In the genomic region with DNA sequence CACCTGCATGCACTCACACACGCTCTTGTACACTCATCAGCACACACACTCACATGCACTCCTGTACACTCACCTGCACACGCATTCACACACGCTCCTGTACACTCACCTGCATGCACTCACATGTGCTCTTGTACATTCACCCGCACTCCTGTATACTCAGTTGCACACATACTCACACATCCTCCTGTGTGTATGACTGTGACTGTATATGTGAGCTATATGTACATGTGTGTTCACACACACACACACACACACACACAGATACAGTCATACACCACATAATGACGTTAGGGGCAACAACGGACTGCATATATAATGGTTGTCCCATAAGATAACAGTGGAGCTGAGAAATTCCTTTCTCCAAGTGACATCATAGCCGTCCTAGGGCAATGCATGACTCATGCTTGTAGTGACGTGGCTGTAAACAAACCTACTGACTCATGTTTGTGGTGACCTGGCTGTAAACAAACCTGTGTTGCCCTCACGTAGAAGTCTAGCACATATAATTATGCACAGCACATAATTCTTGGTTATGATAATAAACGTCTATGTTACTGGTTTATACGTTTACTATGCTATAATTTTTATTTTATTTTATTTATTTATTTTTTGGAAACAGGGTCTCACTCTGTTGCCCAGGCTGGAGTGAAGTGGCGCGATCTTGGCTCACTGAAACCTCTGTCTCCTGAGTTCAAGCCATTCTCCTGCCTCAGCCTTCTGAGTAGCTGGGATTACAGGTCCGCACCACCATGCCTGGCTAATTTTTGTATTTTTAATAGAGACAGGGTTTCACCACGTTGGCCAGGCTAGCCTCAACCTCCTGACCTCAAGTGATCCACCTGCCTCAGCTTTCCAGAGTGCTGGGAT, we compare ENCODE assay signal across 10 cellular contexts. TPM values are rescaled to one million over a fixed set of nuclear protein-coding genes. Genes with fewer than 3 reads are reported as not detected.
A peak's percentile ranks its signal among the peaks of the same experiment; 100 is the strongest.
DNase-seq lines count a peak whose midpoint lies in the region; ATAC-seq and TF ChIP-seq lines count a peak whose summit lies in the region.
"Had no signal": no experiment of that assay in that cellular context is flagged by ENCODE, and none has a peak within 500 bp of the region (broad histone marks: within the 10 kb centered on the region; RNA-seq: fewer than 3 reads in every experiment).

No MANE protein-coding gene starts in this region.

- intact Hi-C loops in Calu3 (cut with micrococcal nuclease; ENCODE audit: unreplicated experiment), result no loop called here
- intact Hi-C loops in body of pancreas (cut with DNase I), result no loop called here
- intact Hi-C loops in lower lobe of right lung (cut with DNase I), result no loop called here

- no TSS peak for BruUV-seq in Calu3 (replicated peaks; lab: Mats Ljungman, UMichigan)

- H3K36me3 ChIP-seq in body of pancreas (replicated peaks in 1 of 2; ENCODE audit: insufficient read depth in 1 of 2, low read depth in 2 of 2), result no peaks in the 10 kb centered on the region
- no peaks in the 10 kb centered on the region for H3K36me3 ChIP-seq in lower lobe of right lung

- WGBS in body of pancreas, 2 donors, result 58 to 59% methylated on average over 14 to 15 of the region's 15 CpGs

- no peaks in the 10 kb centered on the region for H3K9me3 ChIP-seq in body of pancreas
- no peaks in the 10 kb centered on the region for H3K9me3 ChIP-seq in lower lobe of right lung

- H3K4me1 ChIP-seq in body of pancreas (no peaks in the 10 kb centered on the region), lower lobe of right lung (no peaks in the 10 kb centered on the region)

- no peak overlapping the region for H3K27ac Mint-ChIP-seq in Calu3 (ENCODE audit: unreplicated experiment)

- no peaks in the 10 kb centered on the region for H3K4me1 Mint-ChIP-seq in Calu3 (ENCODE audit: low read depth, unreplicated experiment)

- H3K27me3 Mint-ChIP-seq in Calu3 (ENCODE audit: unreplicated experiment), result peaks cover 20% of the 10 kb centered on the region

- H3K36me3 Mint-ChIP-seq in Calu3 (ENCODE audit: insufficient read depth, unreplicated experiment), result no peaks in the 10 kb centered on the region

- CTCF ChIA-PET in Calu3 (lab: Charles Lee), result interaction anchor here (0.9 to 1.3 kb wide), 2 partner anchors 15 to 25 kb away, joined by 3 to 5 read pairs; no protein-coding TSS in a partner anchor

- peaks cover 6% of the 10 kb centered on the region for H3K9me3 Mint-ChIP-seq in Calu3 (ENCODE audit: low read depth, unreplicated experiment)

- H3K4me3 ChIP-seq in body of pancreas (no peak overlapping the region), lower lobe of right lung (no peak overlapping the region)

- H3K27ac ChIP-seq in body of pancreas (no peak overlapping the region), lower lobe of right lung (no peak overlapping the region)

- no peak for TF ChIP-seq POLR2A in body of pancreas (IDR thresholded peaks at IDR 0.05)

- TF ChIP-seq CTCF in Calu3 (IDR thresholded peaks at IDR 0.05; ENCODE audit: unreplicated experiment), result no peak
- TF ChIP-seq CTCF in body of pancreas (IDR thresholded peaks at IDR 0.05), result peak in 1 of 7 experiments; percentile 5
- TF ChIP-seq CTCF in lower lobe of right lung (IDR thresholded peaks at IDR 0.05), result no peak

- DNase-seq in Calu3 (peak; percentile 68), LoVo (ENCODE audit: low spot score) (peak; percentile 82), body of pancreas (peak in 2 of 4 donors; percentile 38 to 40), lower lobe of right lung (no peak), NCI-H1105 treated with DMSO at 0.1 percent for 48 hours (lab: John Stamatoyannopoulos, UW) (no peak), NOMO-1 (lab: John Stamatoyannopoulos, UW; ENCODE audit: unreplicated experiment in 2 of 2) (no peak)
- DNase-seq in stimulated activated CD4-positive, alpha-beta T cell treated with anti-CD3 and anti-CD28 coated beads, Interleukin-2, amount 100 ng/mL, for 48 hours, result no peak
- DNase-seq: NCI-H510A treated with DMSO at 0.1 percent for 48 hours, retina had no signal

- no peak overlapping the region for H3K4me3 Mint-ChIP-seq in Calu3 (ENCODE audit: low read depth, unreplicated experiment)

- ATAC-seq in body of pancreas, result peak; percentile 45
- peak; percentile 17 to 52 for ATAC-seq in lower lobe of right lung
- no peak for ATAC-seq in HG03097 (IDR thresholded peaks at IDR 0.05; ENCODE audit: low FRiP score, unreplicated experiment)

- H3K27me3 ChIP-seq in body of pancreas (no peaks in the 10 kb centered on the region), lower lobe of right lung (ENCODE audit: low read depth) (peaks cover 9% of the 10 kb centered on the region)

RNA-seq across cellular contexts. Expression of gene TAF4, which starts 22.8 kb away (rescaled TPM):
- total RNA-seq in Calu3 (2022) (64.3 and 65.2 TPM in 2 replicates), body of pancreas (10 to 100 TPM; 12.7 to 29.0 TPM), lower lobe of right lung (17.6 TPM)

RNA-seq across cellular contexts. Expression of gene LSM14B, which starts 33.8 kb away (rescaled TPM):
- 76.9 and 78.0 TPM in 2 replicates for total RNA-seq in Calu3 (2022)
- total RNA-seq in body of pancreas, result 10 to 100 TPM; 11.5 to 12.2 TPM
- total RNA-seq in lower lobe of right lung, result 36.8 TPM

RNA-seq across cellular contexts. Expression of gene PSMA7, which starts 54.7 kb away (rescaled TPM):
- total RNA-seq in Calu3 (2022) (514 and 518 TPM in 2 replicates), body of pancreas (100 to 1,000 TPM; 174 to 176 TPM), lower lobe of right lung (223 TPM)

RNA-seq across cellular contexts. Expression of gene SS18L1, which starts 55.1 kb away (rescaled TPM):
- total RNA-seq in Calu3 (2022), result 47.4 and 53.7 TPM in 2 replicates
- 10 to 100 TPM; 11.4 to 14.5 TPM for total RNA-seq in body of pancreas
- 17.8 TPM for total RNA-seq in lower lobe of right lung

Comparison
In these comparisons a context has a peak if more than half of its experiments do, and no peak if none do; other contexts are left out.
1. DNase-seq: peak in Calu3 (single experiment) and LoVo (single experiment); none in lower lobe of right lung (single experiment), NCI-H1105 treated with DMSO at 0.1 percent for 48 hours (single experiment), NOMO-1 (0 of 2) and stimulated activated CD4-positive, alpha-beta T cell treated with anti-CD3 and anti-CD28 coated beads, Interleukin-2, amount 100 ng/mL, for 48 hours (0 of 2).